Comparison of ENCODE assay signal across 16 cellular contexts in genomic region chr2:46887028-46887885, GRCh38. TPM values are rescaled to one million over a fixed set of nuclear protein-coding genes. Genes with fewer than 3 reads are reported as not detected.
DNase-seq lines count a peak whose midpoint lies in the region; ATAC-seq and TF ChIP-seq lines count a peak whose summit lies in the region.
"Had no signal": no experiment of that assay in that cellular context is flagged by ENCODE, and none has a peak within 500 bp of the region (broad histone marks: within the 10 kb centered on the region; RNA-seq: fewer than 3 reads in every experiment).

No MANE protein-coding gene starts in this region.

- H3K79me1 ChIP-seq in mesenchymal stem cell (replicated peaks; ENCODE audit: low read length, poor library complexity, severe bottlenecking), result no peaks in the 10 kb centered on the region

- DNase-seq in H7, result peak; percentile 8
- DNase-seq in astrocyte of the spinal cord (ENCODE audit: low read depth, low spot score), result peak; percentile 54
- no peak for DNase-seq in mesenchymal stem cell
- DNase-seq in T-helper 17 cell, result no peak
- DNase-seq in SHP77 (lab: John Stamatoyannopoulos, UW), result no peak
- no peak for DNase-seq in adrenal gland
- DNase-seq: activated CD4-positive, CD25-positive, alpha-beta regulatory T cell treated with anti-CD3 and anti-CD28 coated beads, Interleukin-2, amount 50 U/mL, for 72 hours; Calu3; heart left ventricle; NCI-H69; ovary; RPMI8226; stimulated activated naive CD4-positive, alpha-beta T cell treated with Interleukin-2 at 50 U/mL for 16 hours; T-helper 1 cell had no signal

- no peak for ATAC-seq in T-helper 17 cell
- no peak for ATAC-seq in HG02678 (IDR thresholded peaks at IDR 0.05; ENCODE audit: unreplicated experiment)
- ATAC-seq: heart left ventricle had no signal

- H3K23ac ChIP-seq in mesenchymal stem cell (ENCODE audit: low read length in 2 of 2), result no peak overlapping the region

- H4K8ac ChIP-seq in mesenchymal stem cell (ENCODE audit: low read length), result peak overlapping the region; percentile 4

- H3K79me2 ChIP-seq in ACC112 (ENCODE audit: control insufficient read depth, insufficient read depth, low read length, unreplicated experiment), result no peaks in the 10 kb centered on the region

- H3K36me3 ChIP-seq in ACC112 (ENCODE audit: insufficient read depth, low read length) (no peaks in the 10 kb centered on the region), H7 (replicated peaks; ENCODE audit: control insufficient read depth, insufficient read depth, low read length) (no peaks in the 10 kb centered on the region), mesenchymal stem cell (ENCODE audit: control insufficient read depth in 1 of 2, insufficient read depth in 2 of 2, low read depth in 1 of 2, low read length in 2 of 2) (no peaks in the 10 kb centered on the region), adrenal gland (replicated peaks in 1 of 2) (no peaks in the 10 kb centered on the region)
- H3K36me3 ChIP-seq: heart left ventricle, ovary had no signal

- H3K27ac Mint-ChIP-seq in T-helper 17 cell, result no peak overlapping the region

- H3K4ac ChIP-seq in mesenchymal stem cell (ENCODE audit: low read depth in 1 of 2, low read length in 2 of 2), result no peak overlapping the region

- peak overlapping the region in 1 of 2 experiments; percentile 19 for H3K18ac ChIP-seq in mesenchymal stem cell (ENCODE audit: low read depth in 1 of 2, low read length in 2 of 2)

- no peak overlapping the region for H3K4me3 ChIP-seq in ACC112 (ENCODE audit: low read depth, low read length)
- no peak overlapping the region for H3K4me3 ChIP-seq in H7 (ENCODE audit: insufficient read depth, low read depth, low read length)
- H3K4me3 ChIP-seq in astrocyte of the spinal cord (ENCODE audit: low read depth, low read length), result no peak overlapping the region
- no peak overlapping the region for H3K4me3 ChIP-seq in mesenchymal stem cell (ENCODE audit: insufficient read depth in 1 of 2, low read depth in 1 of 2, low read length in 2 of 2)
- H3K4me3 ChIP-seq in adrenal gland, result no peak overlapping the region
- H3K4me3 ChIP-seq: heart left ventricle, ovary had no signal

- H3K9ac ChIP-seq in mesenchymal stem cell (ENCODE audit: low read length), result peak overlapping the region; percentile 70

- no peak overlapping the region for H3K4me3 Mint-ChIP-seq in T-helper 17 cell

- H2BK12ac ChIP-seq in mesenchymal stem cell (ENCODE audit: low read length in 2 of 2), result peak overlapping the region in 1 of 2 experiments; percentile 95

- H3K27me3 ChIP-seq in ACC112 (ENCODE audit: insufficient read depth, low read length) (no peaks in the 10 kb centered on the region), H7 (ENCODE audit: control insufficient read depth, insufficient read depth, low read length) (no peaks in the 10 kb centered on the region), mesenchymal stem cell (ENCODE audit: control insufficient read depth in 1 of 2, insufficient read depth in 1 of 2, low read length in 2 of 2) (no peaks in the 10 kb centered on the region), adrenal gland (no peaks in the 10 kb centered on the region)
- H3K27me3 ChIP-seq: heart left ventricle, ovary had no signal

- no peak overlapping the region for H4K91ac ChIP-seq in mesenchymal stem cell (ENCODE audit: low read length)

- peaks cover 3% of the 10 kb centered on the region for H3K4me1 Mint-ChIP-seq in T-helper 17 cell

- no peaks in the 10 kb centered on the region for H3K9me3 ChIP-seq in mesenchymal stem cell (ENCODE audit: control insufficient read depth, low read length)
- H3K9me3 ChIP-seq in T-helper 17 cell (ENCODE audit: control insufficient read depth, low read length, poor library complexity, severe bottlenecking), result no peaks in the 10 kb centered on the region
- H3K9me3 ChIP-seq in adrenal gland (replicated peaks in 1 of 3), result no peaks in the 10 kb centered on the region
- H3K9me3 ChIP-seq: heart left ventricle, ovary had no signal

- H2BK5ac ChIP-seq in mesenchymal stem cell (ENCODE audit: low read depth, low read length, poor library complexity, severe bottlenecking), result no peak overlapping the region

- H3K27ac ChIP-seq in ACC112 (ENCODE audit: low read depth, low read length) (peak overlapping the region; percentile 90), mesenchymal stem cell (ENCODE audit: low read length, poor library complexity, severe bottlenecking) (peak overlapping the region; percentile 7), adrenal gland (no peak overlapping the region)
- H3K27ac ChIP-seq: ovary had no signal

- H3K4me1 ChIP-seq in ACC112 (ENCODE audit: control insufficient read depth, insufficient read depth, low read length, unreplicated experiment) (peaks cover 61% of the 10 kb centered on the region), mesenchymal stem cell (ENCODE audit: control insufficient read depth, insufficient read depth, low read depth, low read length) (peaks cover 15% of the 10 kb centered on the region), adrenal gland (replicated peaks in 1 of 2) (no peaks in the 10 kb centered on the region)

- no peak overlapping the region for H2BK15ac ChIP-seq in mesenchymal stem cell (ENCODE audit: low read depth, poor library complexity, severe bottlenecking)

- WGBS in mesenchymal stem cell, result 70% methylated on average over 1 of the region's 2 CpGs
- 97 to 100% (median 100%) methylated on average over 2 of the region's 2 CpGs for WGBS in adrenal gland, 4 donors

- peak overlapping the region; percentile 20 for H2AFZ ChIP-seq in ACC112 (ENCODE audit: low read length, unreplicated experiment)
- no peak overlapping the region for H2AFZ ChIP-seq in mesenchymal stem cell (ENCODE audit: low read depth, low read length)

- no peak for TF ChIP-seq POLR2A in adrenal gland (IDR thresholded peaks at IDR 0.05)

- H3K4me2 ChIP-seq in mesenchymal stem cell (ENCODE audit: low read length, poor library complexity, severe bottlenecking), result no peak overlapping the region

- intact Hi-C loops in adrenal gland (cut with DNase I), result loop anchor here in 1 of 2 donors (5.0 kb wide), 1 partner anchor 235 kb away; no protein-coding TSS in a partner anchor

- no peak for TF ChIP-seq CTCF in astrocyte of the spinal cord (IDR thresholded peaks at IDR 0.05; ENCODE audit: low read depth, low read length)
- TF ChIP-seq CTCF in adrenal gland (IDR thresholded peaks at IDR 0.05), result no peak

- H3K36me3 Mint-ChIP-seq in T-helper 17 cell (ENCODE audit: low read depth), result no peaks in the 10 kb centered on the region

- no peak overlapping the region for H3K14ac ChIP-seq in mesenchymal stem cell (ENCODE audit: low read length in 2 of 2)

- no peak overlapping the region for H2BK120ac ChIP-seq in mesenchymal stem cell (ENCODE audit: low read depth, low read length)

- in situ Hi-C loops in astrocyte of the spinal cord (cut with HindIII; ENCODE audit: low sequenced_read_pairs), result no loop called here

- H3K27me3 Mint-ChIP-seq in T-helper 17 cell, result peaks cover 42% of the 10 kb centered on the region

- H2AK5ac ChIP-seq in mesenchymal stem cell (ENCODE audit: low read length, severe bottlenecking), result peak overlapping the region; percentile 65

RNA-seq across cellular contexts. Expression of gene MCFD2, which starts 28.3 kb away (rescaled TPM):
- 65.5 and 76.3 TPM in 2 replicates for total RNA-seq in H7 (2014; rRNA removed; shearing (Covaris generic))
- polyA plus RNA-seq in mesenchymal stem cell (2013, experiment 1 of 2), result 212 TPM
- polyA plus RNA-seq in mesenchymal stem cell (2013, experiment 2 of 2), result 217 TPM
- total RNA-seq in T-helper 17 cell (10 to 100 TPM; 29.0 to 41.9 TPM), adrenal gland (100 to 1,000 TPM; 189 to 695 (median 304) TPM)
- 100 to 1,000 TPM in 1 of 3 donors, 10 to 100 TPM in 2; 29.6 to 515 (median 30.7) TPM for polyA plus RNA-seq in adrenal gland

RNA-seq across cellular contexts. Expression of gene TTC7A, which starts 53.8 kb away (rescaled TPM):
- 14.5 and 17.4 TPM in 2 replicates for total RNA-seq in H7 (2014; rRNA removed; shearing (Covaris generic))
- polyA plus RNA-seq in mesenchymal stem cell (2013, experiment 1 of 2), result 9.8 TPM
- polyA plus RNA-seq in mesenchymal stem cell (2013, experiment 2 of 2), result 9.3 TPM
- total RNA-seq in T-helper 17 cell (10 to 100 TPM; 56.3 to 63.0 TPM), adrenal gland (10 to 100 TPM; 30.6 to 87.4 (median 57.8) TPM)
- polyA plus RNA-seq in adrenal gland, result 10 to 100 TPM; 24.6 to 59.4 (median 31.9) TPM

Comparison
In these comparisons a context has a peak if more than half of its experiments do, and no peak if none do; other contexts are left out.
1. H3K27ac ChIP-seq: peak in ACC112 (single experiment) and mesenchymal stem cell (single experiment); none in adrenal gland (0 of 5).
2. DNase-seq: peak in H7 (single experiment) and astrocyte of the spinal cord (single experiment); none in mesenchymal stem cell (single experiment), T-helper 17 cell (0 of 3), SHP77 (0 of 2) and adrenal gland (0 of 7).